Comparison of ENCODE assay signal across 8 cellular contexts in the genomic region with DNA sequence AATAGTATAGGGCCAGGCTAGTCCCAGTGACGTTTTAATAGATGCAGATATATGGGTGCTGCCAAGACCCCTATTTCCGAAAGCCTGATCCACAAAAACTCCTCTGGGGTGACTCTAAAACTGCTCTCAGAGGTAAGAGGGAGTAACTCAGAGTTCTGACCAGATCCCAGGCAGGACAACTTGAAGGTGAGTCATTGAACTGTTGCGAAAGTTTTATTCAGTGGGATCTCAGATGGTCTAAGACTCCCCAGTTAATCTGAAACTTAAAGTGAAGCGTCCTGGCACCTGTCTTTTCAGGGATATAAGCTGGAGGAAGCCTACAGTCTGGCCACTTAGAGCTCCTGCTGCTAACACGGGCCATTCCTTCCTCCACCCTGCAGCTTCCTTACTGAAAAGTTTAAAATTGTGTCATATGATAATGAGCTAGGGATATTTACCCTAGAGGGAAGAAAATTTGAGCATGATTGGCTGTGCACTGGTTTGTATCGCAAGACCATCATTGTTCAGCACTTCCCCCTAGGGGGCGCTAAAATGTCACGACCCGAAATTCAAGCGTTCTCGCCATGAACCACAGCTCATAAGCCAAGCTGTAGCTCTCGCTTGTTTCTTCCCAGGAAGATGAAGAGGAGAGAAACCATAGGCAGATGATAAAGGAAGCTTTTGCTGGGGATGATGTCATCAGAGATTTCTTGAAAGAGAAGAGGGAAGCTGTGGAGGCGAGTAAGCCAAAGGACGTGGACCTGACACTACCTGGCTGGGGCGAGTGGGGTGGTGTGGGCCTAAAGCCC. TPM values are rescaled to one million over a fixed set of nuclear protein-coding genes. Genes with fewer than 3 reads are reported as not detected.
DNase-seq lines count a peak whose midpoint lies in the region; ATAC-seq and TF ChIP-seq lines count a peak whose summit lies in the region.

No MANE protein-coding gene starts in this region.

- H3K23ac ChIP-seq in neuronal stem cell (ENCODE audit: low read depth, low read length, poor library complexity) = no peak overlapping the region

- no peak overlapping the region for H3K4me2 ChIP-seq in neuronal stem cell (ENCODE audit: insufficient read depth, low read length, poor library complexity, severe bottlenecking)

- H2AFZ ChIP-seq in neuronal stem cell (ENCODE audit: low read length) = no peak overlapping the region

- H3K36me3 ChIP-seq in neuronal stem cell (replicated peaks in 1 of 2; ENCODE audit: control insufficient read depth in 2 of 2, insufficient read depth in 2 of 2, low read length in 2 of 2) (peaks cover 8 to 77% of the 10 kb centered on the region in 2 donors), thyroid gland (peaks cover 0 to 22% of the 10 kb centered on the region in 2 donors)

- peak in 5 of 6 experiments; percentile 39 to 63 (median 58) for TF ChIP-seq CTCF in thyroid gland (IDR thresholded peaks at IDR 0.05)

- no peak overlapping the region for H2AK5ac ChIP-seq in neuronal stem cell (ENCODE audit: low read depth, low read length)

- H3K9ac ChIP-seq in neuronal stem cell (ENCODE audit: low read depth, low read length, poor library complexity) = no peak overlapping the region

- H2BK120ac ChIP-seq in neuronal stem cell (ENCODE audit: low read depth, low read length) = no peak overlapping the region

- no peaks in the 10 kb centered on the region for H3K9me3 ChIP-seq in neuronal stem cell (replicated peaks in 1 of 2; ENCODE audit: control insufficient read depth in 2 of 2, insufficient read depth in 1 of 2, low read depth in 1 of 2, low read length in 2 of 2)
- H3K9me3 ChIP-seq in thyroid gland = no peaks in the 10 kb centered on the region

- H3K14ac ChIP-seq in neuronal stem cell (ENCODE audit: low read length) = no peak overlapping the region

- H3K4me1 ChIP-seq in neuronal stem cell (ENCODE audit: control insufficient read depth in 2 of 2, insufficient read depth in 1 of 2, low read depth in 1 of 2, low read length in 2 of 2) = no peaks in the 10 kb centered on the region
- H3K4me1 ChIP-seq in thyroid gland = no peaks in the 10 kb centered on the region

- H3K27ac ChIP-seq in neuronal stem cell (replicated peaks; ENCODE audit: low read length) (no peak overlapping the region), thyroid gland (no peak overlapping the region)

- H4K91ac ChIP-seq in neuronal stem cell (ENCODE audit: low read depth, low read length, poor library complexity) = no peak overlapping the region

- H2BK5ac ChIP-seq in neuronal stem cell (ENCODE audit: low read length) = no peak overlapping the region

- H3K4me3 ChIP-seq in neuronal stem cell (ENCODE audit: low read length in 2 of 2) = no peak overlapping the region
- H3K4me3 ChIP-seq in thyroid gland (replicated peaks in 1 of 3) = no peak overlapping the region

- H3K18ac ChIP-seq in neuronal stem cell (ENCODE audit: low read length) = no peak overlapping the region

- DNase-seq in GDM1 (lab: John Stamatoyannopoulos, UW) = peak; percentile 53
- peak; percentile 81 for DNase-seq in OCI-M1 (lab: John Stamatoyannopoulos, UW)
- peak; percentile 68 to 75 for DNase-seq in activated T-cell treated with anti-CD3 and anti-CD28 coated beads, Interleukin-2, amount 50 U/mL, for 48 hours
- peak; percentile 89 for DNase-seq in fibroblast of peridontal ligament (ENCODE audit: extremely low read depth)
- peak; percentile 48 for DNase-seq in neuronal stem cell (ENCODE audit: low spot score)
- DNase-seq in thyroid gland = peak; percentile 65 to 71

- intact Hi-C loops in thyroid gland (cut with DNase I) = loop anchor here (5.0 to 10.0 kb wide), 2 partner anchors 99 to 132 kb away; no protein-coding TSS in a partner anchor

- no peak overlapping the region for H2BK12ac ChIP-seq in neuronal stem cell (ENCODE audit: low read length)

- no peak for TF ChIP-seq POLR2A in thyroid gland (IDR thresholded peaks at IDR 0.05)

- no peak overlapping the region for H4K8ac ChIP-seq in neuronal stem cell (ENCODE audit: low read depth, low read length)

- H3K79me1 ChIP-seq in neuronal stem cell (ENCODE audit: low read depth, low read length) = no peaks in the 10 kb centered on the region

- H3K27me3 ChIP-seq in neuronal stem cell (ENCODE audit: control insufficient read depth in 3 of 3, insufficient read depth in 3 of 3, low read depth in 1 of 3, low read length in 3 of 3) (no peaks in the 10 kb centered on the region), thyroid gland (no peaks in the 10 kb centered on the region)

- H3K4ac ChIP-seq in neuronal stem cell (ENCODE audit: low read length) = no peak overlapping the region

- no peak overlapping the region for H2BK15ac ChIP-seq in neuronal stem cell (ENCODE audit: low read length)

- WGBS in neuronal stem cell (ENCODE audit: extremely low coverage in 2 of 2, insufficient read length in 2 of 2, insufficient replicate concordance in 1 of 2), 2 donors = no CpG with 5 or more reads among the region's 15 CpGs
- WGBS in thyroid gland, 2 donors = 39 to 41% methylated on average over 14 of the region's 15 CpGs

- ATAC-seq in HG03439 (IDR thresholded peaks at IDR 0.05; ENCODE audit: unreplicated experiment) (peak; percentile 67), HG03045 (IDR thresholded peaks at IDR 0.05; ENCODE audit: unreplicated experiment) (no peak)

RNA-seq across cellular contexts. Expression of gene UTP14A, which starts 19.5 kb away (rescaled TPM):
- polyA plus RNA-seq in neuronal stem cell (2013, experiment 1 of 2) = 6.5 TPM
- polyA plus RNA-seq in neuronal stem cell (2013, experiment 2 of 2) = 6.3 TPM
- total RNA-seq in thyroid gland = 10 to 100 TPM; 12.2 to 14.7 (median 13.4) TPM

RNA-seq across cellular contexts. Expression of gene BCORL1, which starts 56.9 kb away (rescaled TPM):
- 18.2 TPM for polyA plus RNA-seq in neuronal stem cell (2013, experiment 1 of 2)
- 17.8 TPM for polyA plus RNA-seq in neuronal stem cell (2013, experiment 2 of 2)
- total RNA-seq in thyroid gland = 10 to 100 TPM in 1 of 4 donors, 1 to 10 TPM in 3; 4.7 to 12.0 (median 6.2) TPM
